In genomic region chr20:63968928-63969760, GRCh38 we compare ENCODE assay signal across 8 cellular contexts. TPM values are rescaled to one million over a fixed set of nuclear protein-coding genes. Genes with fewer than 3 reads are reported as not detected.
A peak's percentile ranks its signal among the peaks of the same experiment; 100 is the strongest.
DNase-seq lines count a peak whose midpoint lies in the region; ATAC-seq and TF ChIP-seq lines count a peak whose summit lies in the region.

No MANE protein-coding gene starts in this region.

- peak; percentile 29 for ATAC-seq in activated CD8-positive, alpha-beta T cell treated with anti-CD3 and anti-CD28 coated beads, Interleukin-2, amount 10 ng/mL, durations not matched to agents 7 days and 5 days
- ATAC-seq in omental fat pad (ENCODE audit: low FRiP score) (no peak), GM19395 (IDR thresholded peaks at IDR 0.05; ENCODE audit: unreplicated experiment) (no peak), HG03469 (IDR thresholded peaks at IDR 0.05; ENCODE audit: unreplicated experiment) (no peak)

- H3K4me1 Mint-ChIP-seq in activated CD8-positive, alpha-beta T cell treated with anti-CD3 and anti-CD28 coated beads, Interleukin-2, amount 10 ng/mL, durations not matched to agents 7 days and 5 days (ENCODE audit: low read depth), result peaks cover 26% of the 10 kb centered on the region

- H3K4me3 Mint-ChIP-seq in activated CD8-positive, alpha-beta T cell treated with anti-CD3 and anti-CD28 coated beads, Interleukin-2, amount 10 ng/mL, durations not matched to agents 7 days and 5 days, result peak overlapping the region; percentile 78

- no peaks in the 10 kb centered on the region for H3K9me3 Mint-ChIP-seq in activated CD8-positive, alpha-beta T cell treated with anti-CD3 and anti-CD28 coated beads, Interleukin-2, amount 10 ng/mL, durations not matched to agents 7 days and 5 days (ENCODE audit: insufficient read depth)

- DNase-seq in activated T-cell treated with anti-CD3 and anti-CD28 coated beads, Interleukin-2, amount 50 U/mL, for 1 hour, result peak; percentile 61
- no peak for DNase-seq in activated T-cell treated with anti-CD3 and anti-CD28 coated beads for 4 hours
- DNase-seq in activated CD8-positive, alpha-beta T cell treated with anti-CD3 and anti-CD28 coated beads, Interleukin-2, amount 10 ng/mL, durations not matched to agents 7 days and 5 days, result no peak
- no peak for DNase-seq in fibroblast of pulmonary artery (ENCODE audit: low read depth)
- peak; percentile 21 for DNase-seq in omental fat pad (ENCODE audit: low spot score)
- no peak for DNase-seq in COLO829 (ENCODE audit: low spot score)

- no peaks in the 10 kb centered on the region for H3K27me3 Mint-ChIP-seq in activated CD8-positive, alpha-beta T cell treated with anti-CD3 and anti-CD28 coated beads, Interleukin-2, amount 10 ng/mL, durations not matched to agents 7 days and 5 days (ENCODE audit: low read depth)

- TF ChIP-seq CTCF in fibroblast of pulmonary artery (IDR thresholded peaks at IDR 0.05; ENCODE audit: low read length, missing control alignments), result no peak
- no peak for TF ChIP-seq CTCF in omental fat pad (IDR thresholded peaks at IDR 0.05)

- peak overlapping the region; percentile 86 for H3K27ac Mint-ChIP-seq in activated CD8-positive, alpha-beta T cell treated with anti-CD3 and anti-CD28 coated beads, Interleukin-2, amount 10 ng/mL, durations not matched to agents 7 days and 5 days

- peaks cover 22% of the 10 kb centered on the region for H3K36me3 Mint-ChIP-seq in activated CD8-positive, alpha-beta T cell treated with anti-CD3 and anti-CD28 coated beads, Interleukin-2, amount 10 ng/mL, durations not matched to agents 7 days and 5 days (ENCODE audit: low read depth)

- POLR2A ChIA-PET in activated CD8-positive, alpha-beta T cell treated with anti-CD3 and anti-CD28 coated beads, Interleukin-2, amount 10 ng/mL, durations not matched to agents 7 days and 5 days (lab: Charles Lee), result interaction anchor here (0.6 to 1.4 kb wide), 5 partner anchors 12 to 262 kb away, joined by 3 to 4 read pairs (median 3); partner anchors contain the start of genes ARFRP1, PRPF6, UCKL1 and ZGPAT

- CTCF ChIA-PET in activated CD8-positive, alpha-beta T cell treated with anti-CD3 and anti-CD28 coated beads, Interleukin-2, amount 10 ng/mL, durations not matched to agents 7 days and 5 days (lab: Charles Lee), result interaction anchor here (1.1 to 1.9 kb wide), 3 partner anchors 8 to 69 kb away, joined by 3 to 6 read pairs (median 4); partner anchors contain the start of gene PRPF6

- peak overlapping the region; percentile 64 for H3K4me3 ChIP-seq in fibroblast of pulmonary artery (replicated peaks; ENCODE audit: low read depth, low read length)

RNA-seq across cellular contexts. Expression of gene ZNF512B, which starts 0.6 kb away (rescaled TPM):
- 10 to 100 TPM; 12.0 to 12.1 TPM for total RNA-seq in activated CD8-positive, alpha-beta T cell treated with anti-CD3 and anti-CD28 coated beads, Interleukin-2, amount 10 ng/mL, durations not matched to agents 7 days and 5 days
- 1 to 10 TPM; 6.4 to 9.8 (median 7.2) TPM for total RNA-seq in omental fat pad

RNA-seq across cellular contexts. Expression of gene SAMD10, which starts 10.3 kb away (rescaled TPM):
- total RNA-seq in activated CD8-positive, alpha-beta T cell treated with anti-CD3 and anti-CD28 coated beads, Interleukin-2, amount 10 ng/mL, durations not matched to agents 7 days and 5 days, result 10 to 100 TPM; 12.0 to 12.5 TPM
- total RNA-seq in omental fat pad, result 1 to 10 TPM in 1 of 4 donors, under 1 TPM in 2, not detected in 1; 0.48 to 1.2 (median 0.84) TPM

RNA-seq across cellular contexts. Expression of gene PRPF6, which starts 11.8 kb away (rescaled TPM):
- 10 to 100 TPM; 64.7 to 68.3 TPM for total RNA-seq in activated CD8-positive, alpha-beta T cell treated with anti-CD3 and anti-CD28 coated beads, Interleukin-2, amount 10 ng/mL, durations not matched to agents 7 days and 5 days
- 10 to 100 TPM; 34.7 to 43.8 (median 40.2) TPM for total RNA-seq in omental fat pad

RNA-seq across cellular contexts. Expression of gene UCKL1, which starts 12.9 kb away (rescaled TPM):
- 10 to 100 TPM; 41.1 to 45.4 TPM for total RNA-seq in activated CD8-positive, alpha-beta T cell treated with anti-CD3 and anti-CD28 coated beads, Interleukin-2, amount 10 ng/mL, durations not matched to agents 7 days and 5 days
- total RNA-seq in omental fat pad, result 10 to 100 TPM; 25.7 to 48.9 (median 30.3) TPM

Comparison
In these comparisons a context has a peak if more than half of its experiments do, and no peak if none do; other contexts are left out.
1. DNase-seq: peak in activated T-cell treated with anti-CD3 and anti-CD28 coated beads, Interleukin-2, amount 50 U/mL, for 1 hour (single experiment) and omental fat pad (single experiment); none in activated T-cell treated with anti-CD3 and anti-CD28 coated beads for 4 hours (single experiment), activated CD8-positive, alpha-beta T cell treated with anti-CD3 and anti-CD28 coated beads, Interleukin-2, amount 10 ng/mL, durations not matched to agents 7 days and 5 days (single experiment), fibroblast of pulmonary artery (single experiment) and COLO829 (single experiment).
2. RNA of gene SAMD10, which starts 10.3 kb away (total RNA-seq): 12.0 to 12.5 TPM in activated CD8-positive, alpha-beta T cell treated with anti-CD3 and anti-CD28 coated beads, Interleukin-2, amount 10 ng/mL, durations not matched to agents 7 days and 5 days; 0.48 to 1.2 TPM in omental fat pad; every median in the first group is over 4 times any median in the second.